ENCODE assay signal across 26 cellular contexts in the genomic region with DNA sequence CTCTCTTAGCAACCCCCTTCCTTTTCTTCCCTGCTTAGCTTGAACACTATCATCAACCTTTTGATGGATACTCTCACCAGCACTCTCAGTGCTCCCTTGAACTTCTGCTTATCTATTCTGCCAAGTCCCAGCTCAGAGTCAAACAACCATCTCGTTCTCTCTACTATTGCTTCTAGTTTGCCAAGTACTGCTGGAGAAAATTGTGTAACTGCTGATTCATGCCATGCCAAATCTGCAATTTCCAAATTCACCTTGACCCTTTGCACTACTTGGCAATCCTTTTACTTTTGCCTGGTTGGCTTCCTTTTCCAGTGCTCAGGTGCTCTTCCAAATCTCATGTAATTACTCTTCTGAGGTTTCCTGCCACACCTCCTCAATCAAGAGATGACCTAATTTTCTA. TPM values are rescaled to one million over a fixed set of nuclear protein-coding genes. Genes with fewer than 3 reads are reported as not detected.
A peak's percentile ranks its signal among the peaks of the same experiment; 100 is the strongest.
DNase-seq lines count a peak whose midpoint lies in the region; ATAC-seq and TF ChIP-seq lines count a peak whose summit lies in the region.
"Had no signal": no experiment of that assay in that cellular context is flagged by ENCODE, and none has a peak within 500 bp of the region (broad histone marks: within the 10 kb centered on the region; RNA-seq: fewer than 3 reads in every experiment).

No MANE protein-coding gene starts in this region.

- intact Hi-C loops in Right ventricle myocardium inferior (cut with DNase I) (loop anchor here (5.0 kb wide), 1 partner anchor 56 kb away; no protein-coding TSS in a partner anchor), upper lobe of right lung (cut with DNase I) (no loop called here)

- H3K27ac ChIP-seq in right atrium auricular region = no peak overlapping the region
- no peak overlapping the region for H3K27ac ChIP-seq in upper lobe of right lung
- H3K27ac ChIP-seq: uterus had no signal

- H3K27me3 ChIP-seq in right atrium auricular region = no peaks in the 10 kb centered on the region
- H3K27me3 ChIP-seq in upper lobe of right lung = no peaks in the 10 kb centered on the region
- H3K27me3 ChIP-seq: uterus had no signal

- H3K36me3 ChIP-seq in right atrium auricular region = no peaks in the 10 kb centered on the region
- no peaks in the 10 kb centered on the region for H3K36me3 ChIP-seq in upper lobe of right lung
- H3K36me3 ChIP-seq: uterus had no signal

- ATAC-seq in Right ventricle myocardium inferior (peak; percentile 87), esophagus mucosa (peak; percentile 23), left lobe of liver (peak; percentile 95), upper lobe of right lung (peak; percentile 71)
- ATAC-seq: activated CD4-positive, alpha-beta T cell treated with anti-CD3 and anti-CD28 coated beads for 36 hours; activated naive CD4-positive, alpha-beta T cell treated with anti-CD3 and anti-CD28 coated beads, Interleukin-2, amount 50 U/mL, for 72 hours had no signal

- H3K4me1 ChIP-seq in right atrium auricular region (peaks cover 0 to 13% of the 10 kb centered on the region in 2 donors), upper lobe of right lung (no peaks in the 10 kb centered on the region)
- H3K4me1 ChIP-seq: Caco-2, uterus had no signal

- TF ChIP-seq CTCF in right atrium auricular region (IDR thresholded peaks at IDR 0.05) (no peak), upper lobe of right lung (IDR thresholded peaks at IDR 0.05) (no peak)

- no peaks in the 10 kb centered on the region for H3K9me3 ChIP-seq in right atrium auricular region
- H3K9me3 ChIP-seq in upper lobe of right lung = no peaks in the 10 kb centered on the region
- H3K9me3 ChIP-seq: Caco-2, uterus had no signal

- DNase-seq in Right ventricle myocardium inferior (ENCODE audit: missing footprints) (no peak), right atrium auricular region (ENCODE audit: low spot score) (no peak), left lobe of liver (ENCODE audit: low spot score) (peak; percentile 78), upper lobe of right lung (no peak), medulla oblongata (ENCODE audit: extremely low spot score) (no peak), iPS-NIHi11 (ENCODE audit: low spot score) (no peak), RPMI8226 (no peak)
- DNase-seq: activated CD4-positive, alpha-beta T cell treated with anti-CD3 and anti-CD28 coated beads for 36 hours; Caco-2; H9; Karpas-422; NCI-H1105 treated with DMSO at 0.1 percent for 48 hours; NCI-H510A; SHP77 treated with DMSO at 0.1 percent for 48 hours; stimulated activated CD4-positive, alpha-beta T cell treated with anti-CD3 and anti-CD28 coated beads, Interleukin-12 subunit alpha, Interleukin-12 subunit beta, amount 100 ng/mL, for 4 hours; stimulated activated CD8-positive, alpha-beta memory T cell treated with anti-CD3 and anti-CD28 coated beads, Interleukin-4, amount 100 ng/mL, for 48 hours; uterus had no signal

- no peak overlapping the region for H3K4me3 ChIP-seq in right atrium auricular region
- H3K4me3 ChIP-seq in upper lobe of right lung = no peak overlapping the region
- H3K4me3 ChIP-seq: uterus had no signal

RNA-seq across cellular contexts. Expression of a gene that starts 2.8 kb away (rescaled TPM):
- not detected for total RNA-seq in Right ventricle myocardium inferior
- total RNA-seq in right atrium auricular region = not detected
- not detected for total RNA-seq in esophagus mucosa
- total RNA-seq in left lobe of liver = 4.0 TPM
- total RNA-seq in upper lobe of right lung = not detected
- total RNA-seq: activated CD4-positive, alpha-beta T cell treated with anti-CD3 and anti-CD28 coated beads for 36 hours; activated naive CD4-positive, alpha-beta T cell treated with anti-CD3 and anti-CD28 coated beads, Interleukin-2, amount 50 U/mL, for 72 hours; activated T-helper 1 cell treated with anti-CD3 and anti-CD28 coated beads, Interleukin-12 subunit alpha, Interleukin-12 subunit beta, Interleukin-2, Interleukin-4 antibody, amounts not matched to agents 30 ng/mL and 10 ng/mL and 1 ng/mL, durations not matched to agents 14 hours and 24 hours and 36 hours; Caco-2; Daoy; frontal cortex; H9; HT-29; mucosa of gallbladder; neural crest cell; progenitor cell of endocrine pancreas; uterus had no signal

RNA-seq across cellular contexts. Expression of a gene that starts 24.6 kb away (rescaled TPM):
- total RNA-seq in Right ventricle myocardium inferior (23.5 TPM), right atrium auricular region (10 to 100 TPM; 14.9 TPM), esophagus mucosa (18.4 TPM), left lobe of liver (43.0 TPM), upper lobe of right lung (28.5 TPM)

Comparison
In these comparisons a context has a peak if more than half of its experiments do, and no peak if none do; other contexts are left out.
1. ATAC-seq: peak in every context shown above with its lines; median percentile 95 in left lobe of liver; 87 in Right ventricle myocardium inferior; 71 in upper lobe of right lung; 23 in esophagus mucosa.